Comparison of ENCODE assay signal across 8 cellular contexts in the genomic region with DNA sequence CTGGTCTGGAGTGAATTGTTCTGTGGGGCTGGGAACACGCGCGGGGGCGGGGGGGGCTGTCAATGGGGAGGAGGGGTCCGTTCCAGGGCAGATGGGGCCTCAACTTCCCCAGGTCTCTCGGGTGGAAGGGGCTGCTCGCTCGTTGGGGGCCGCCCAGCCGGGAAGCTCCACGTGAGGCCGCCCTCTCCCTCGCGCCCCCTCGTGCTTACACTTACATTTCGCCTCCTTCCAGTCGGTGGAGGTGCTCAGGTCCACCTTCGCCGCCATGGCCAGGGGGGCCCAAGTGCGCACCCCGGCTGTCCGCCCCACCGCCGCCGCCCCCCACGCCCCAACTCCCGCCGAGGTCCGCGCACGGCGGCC. TPM values are rescaled to one million over a fixed set of nuclear protein-coding genes. Genes with fewer than 3 reads are reported as not detected.
DNase-seq lines count a peak whose midpoint lies in the region; ATAC-seq, FAIRE-seq and TF ChIP-seq lines count a peak whose summit lies in the region.

No MANE protein-coding gene starts in this region.

- BruUV-seq in GM12878 (replicated peaks; lab: Mats Ljungman, UMichigan), result no TSS peak

- H3K27me3 ChIP-seq in GM12878 (replicated peaks in 1 of 2; ENCODE audit: control insufficient read depth in 2 of 2, insufficient read depth in 2 of 2, low read length in 1 of 2), result no peaks in the 10 kb centered on the region
- H3K27me3 ChIP-seq in suprapubic skin, result no peaks in the 10 kb centered on the region

- peak overlapping the region; percentile 98 for H3K4me2 ChIP-seq in GM12878 (ENCODE audit: control insufficient read depth, insufficient read depth)

- FAIRE-seq in GM12878 (lab: Jason Lieb, UNC), result no peak

- DNase-seq in GM13977 (ENCODE audit: low spot score) (no peak), GM12878 (ENCODE audit: low read depth, low spot score) (no peak), left lobe of liver (ENCODE audit: low spot score) (no peak), suprapubic skin (ENCODE audit: low spot score in 2 of 2) (no peak), middle frontal gyrus (ENCODE audit: extremely low spot score, low spot score) (no peak)
- no peak for DNase-seq in Jurkat, Clone E6-1 (ENCODE audit: low read depth, low spot score)

- H3K27ac ChIP-seq in GM12878 (ENCODE audit: control insufficient read depth, insufficient read depth) (no peak overlapping the region), suprapubic skin (peak overlapping the region; percentile 94)

- ATAC-seq in GM12878 (peak; percentile 10; the same call in 2 of the 3 replicates), left lobe of liver (peak; percentile 3), HG02970 (IDR thresholded peaks at IDR 0.05; ENCODE audit: low FRiP score, unreplicated experiment) (no peak), HG03378 (IDR thresholded peaks at IDR 0.05; ENCODE audit: unreplicated experiment) (no peak)

- no peaks in the 10 kb centered on the region for H4K20me1 ChIP-seq in GM12878 (ENCODE audit: control insufficient read depth, insufficient read depth)

- POLR2A ChIA-PET in GM12878 (lab: Charles Lee), result interaction anchor here (1.0 kb wide), 1 partner anchor 327 kb away, joined by 3 read pairs; a partner anchor contains a TSS

- intact Hi-C loops in GM12878 (cut with micrococcal nuclease; ENCODE audit: unreplicated experiment), result no loop called here

- H3K36me3 ChIP-seq in GM12878 (ENCODE audit: control insufficient read depth in 2 of 2, insufficient read depth in 2 of 2, low read length in 1 of 2) (no peaks in the 10 kb centered on the region), suprapubic skin (no peaks in the 10 kb centered on the region)

- in situ Hi-C loops in GM13977 (cut with MboI; ENCODE audit: low pct_unique_long_range_greater_than_20kb, low sequenced_read_pairs, unreplicated experiment), result loop anchor here (25.0 kb wide), 1 partner anchor 178 kb away; a partner anchor contains a TSS
- in situ Hi-C loops in GM12878 (cut with MboI), result no loop called here

- H3K4me3 ChIP-seq in Jurkat, Clone E6-1 (ENCODE audit: low read length), result peak overlapping the region; percentile 80
- H3K4me3 ChIP-seq in GM12878, result peak overlapping the region; percentile 70
- H3K4me3 ChIP-seq in suprapubic skin, result peak overlapping the region; percentile 90

- TF ChIP-seq POLR2A in GM12878 (IDR thresholded peaks at IDR 0.05; ENCODE audit: low read depth, low read length) (no peak), suprapubic skin (IDR thresholded peaks at IDR 0.05) (no peak)

- WGBS in GM12878 (ENCODE audit: insufficient coverage, insufficient replicate concordance, low lambda C conversion rate, missing lambda C conversion rate), result 33% methylated on average over 26 of the region's 32 CpGs
- no CpG with 5 or more reads among the region's 32 CpGs for WGBS in suprapubic skin

- H2AFZ ChIP-seq in GM12878 (ENCODE audit: control insufficient read depth, low read depth, low read length), result peak overlapping the region; percentile 90

- CTCF ChIA-PET in GM12878 (lab: Yijun Ruan, JAX), result interaction anchor here (1.6 kb wide), 1 partner anchor 16 kb away, joined by 4 read pairs; no protein-coding TSS in a partner anchor

- SMC1A ChIA-PET in GM12878 (lab: Charles Lee; ENCODE audit: uncharacterized antibody, unreplicated experiment), result no interaction called here

- H3K9me3 ChIP-seq in GM12878 (replicated peaks; ENCODE audit: control insufficient read depth, insufficient read depth, low read length), result no peaks in the 10 kb centered on the region; the same call in 2 of the 3 replicates
- no peaks in the 10 kb centered on the region for H3K9me3 ChIP-seq in suprapubic skin

- peak; percentile 31 for TF ChIP-seq CTCF in GM13977 (IDR thresholded peaks at IDR 0.05; ENCODE audit: extremely low read depth, insufficient read depth, missing control alignments)
- TF ChIP-seq CTCF in GM12878 (IDR thresholded peaks at IDR 0.05 in 2 of 3, conservative IDR thresholded peaks at IDR 0.05 in 1 of 3; ENCODE audit: control insufficient read depth in 2 of 3, extremely low read depth in 1 of 3, insufficient read depth in 1 of 3, low read depth in 3 of 3, low read length in 3 of 3), result no peak
- TF ChIP-seq CTCF in suprapubic skin (IDR thresholded peaks at IDR 0.05), result no peak

- TF ChIP-seq RAD21 in GM12878 (IDR thresholded peaks at IDR 0.05; ENCODE audit: insufficient read depth, low read depth, low read length), result no peak

- H3K4me1 ChIP-seq in GM12878 (ENCODE audit: control insufficient read depth, insufficient read depth, low read length) (peaks cover 4% of the 10 kb centered on the region; the same call in 1 of the 2 replicates), suprapubic skin (peaks cover 30% of the 10 kb centered on the region)

- RAD21 ChIA-PET in GM12878 (lab: Charles Lee; ENCODE audit: unreplicated experiment), result interaction anchor here (0.5 to 0.6 kb wide), 2 partner anchors 16 to 79 kb away, joined by 3 to 4 read pairs; no protein-coding TSS in a partner anchor

- TF ChIP-seq EP300 in GM12878 (IDR thresholded peaks at IDR 0.05; ENCODE audit: borderline replicate concordance in 1 of 2, control insufficient read depth in 1 of 2, low read depth in 2 of 2, low read length in 2 of 2) (no peak), suprapubic skin (IDR thresholded peaks at IDR 0.05) (no peak)

- peak overlapping the region; percentile 80 for H3K9ac ChIP-seq in GM12878 (ENCODE audit: control insufficient read depth, insufficient read depth, low read length)

- H3K79me2 ChIP-seq in GM12878 (ENCODE audit: control insufficient read depth, insufficient read depth, low read length), result no peaks in the 10 kb centered on the region

TF ChIP-seq in GM12878, 131 proteins besides CTCF, POLR2A, EP300 and RAD21 (continues in another document):
- no peak for TF ChIP-seq TBL1XR1 (IDR thresholded peaks at IDR 0.05; ENCODE audit: low read depth, low read length)

RNA-seq across cellular contexts. Expression of a gene that starts 0.5 kb away (rescaled TPM):
- 90.0 TPM for polyA plus RNA-seq in Jurkat, Clone E6-1 (2012; ENCODE audit: insufficient read depth, insufficient read length)
- total RNA-seq in GM12878 (2013; cell fraction: nucleolus; rRNA removed), result 5.7 and 6.1 TPM in 2 replicates
- total RNA-seq in GM12878 (2014; rRNA removed), result 13.6 and 15.6 TPM in 2 replicates
- total RNA-seq in GM12878 (2014; rRNA removed; fragmentation: Illumina TruSeq; extraction: Trizol), result 9.0 and 11.3 TPM in 2 replicates
- 12.3 and 15.7 TPM in 2 replicates for total RNA-seq in GM12878 (2021)
- 1.4 TPM for polyA plus RNA-seq in GM12878 (2011; ENCODE audit: low read depth)
- polyA plus RNA-seq in GM12878 (2011; rRNA removed), result 1.4 and 1.5 TPM in 2 replicates
- 2.1 and 2.5 TPM in 2 replicates for polyA plus RNA-seq in GM12878 (2011; cell fraction: cytosol; rRNA removed)
- polyA plus RNA-seq in GM12878 (2011; cell fraction: nucleus; rRNA removed), result 6.0 and 8.8 TPM in 2 replicates
- 4.9 and 6.1 TPM in 2 replicates for polyA plus RNA-seq in GM12878 (2012)
- polyA plus RNA-seq in GM12878 (2014; fragmentation: Illumina TruSeq; extraction: Trizol), result 2.7 and 5.7 TPM in 2 replicates
- polyA plus RNA-seq in GM12878 (2014; fragmentation: Nextera tagmentation; extraction: Ambion mirVana), result 1 to 10 TPM in 1 of 2 experiments, not detected in 1; 1.2 TPM
- polyA plus RNA-seq in GM12878 (2014; rRNA removed), result 14.1 and 22.7 TPM in 2 replicates
- 10 to 100 TPM in 1 of 2 experiments, 1 to 10 TPM in 1; 8.6 to 11.3 TPM for polyA plus RNA-seq in GM12878 (2016; fragmentation: Nextera tagmentation; extraction: Ambion mirVana)
- polyA minus RNA-seq in GM12878 (2011; rRNA and poly(A)+ RNA removed), result 0.37 and 2.6 TPM in 2 replicates
- polyA minus RNA-seq in GM12878 (2011; cell fraction: cytosol; rRNA and poly(A)+ RNA removed), result 3.5 and 6.4 TPM in 2 replicates
- polyA minus RNA-seq in GM12878 (2011; cell fraction: nucleus; rRNA and poly(A)+ RNA removed), result 2.2 and 2.4 TPM in 2 replicates
- total RNA-seq in left lobe of liver, result 35.2 TPM
- total RNA-seq in suprapubic skin, result 10 to 100 TPM; 29.2 to 64.6 (median 46.2) TPM

RNA-seq across cellular contexts. Expression of a gene that starts 20.5 kb away (rescaled TPM):
- 396 TPM for polyA plus RNA-seq in Jurkat, Clone E6-1 (2012; ENCODE audit: insufficient read depth, insufficient read length)
- total RNA-seq in GM12878 (2013; cell fraction: nucleolus; rRNA removed), result 99.1 and 123 TPM in 2 replicates
- total RNA-seq in GM12878 (2014; rRNA removed) (173 and 183 TPM in 2 replicates), GM12878 (2014; rRNA removed; fragmentation: Illumina TruSeq; extraction: Trizol) (167 and 186 TPM in 2 replicates), GM12878 (2021) (185 and 196 TPM in 2 replicates), left lobe of liver (33.9 TPM), suprapubic skin (10 to 100 TPM; 47.1 to 93.9 (median 87.4) TPM)
- polyA plus RNA-seq in GM12878 (2011; ENCODE audit: low read depth), result 78.6 TPM
- polyA plus RNA-seq in GM12878 (2011; rRNA removed) (152 and 216 TPM in 2 replicates), GM12878 (2014; fragmentation: Illumina TruSeq; extraction: Trizol) (205 and 213 TPM in 2 replicates), GM12878 (2014; fragmentation: Nextera tagmentation; extraction: Ambion mirVana) (10 to 100 TPM; 25.2 to 31.5 TPM), GM12878 (2014; rRNA removed) (176 and 193 TPM in 2 replicates), GM12878 (2016; fragmentation: Nextera tagmentation; extraction: Ambion mirVana) (100 to 1,000 TPM; 274 to 291 TPM)
- polyA plus RNA-seq in GM12878 (2011; cell fraction: cytosol; rRNA removed), result 152 and 158 TPM in 2 replicates
- 128 and 194 TPM in 2 replicates for polyA plus RNA-seq in GM12878 (2011; cell fraction: nucleus; rRNA removed)
- 83.8 and 88.3 TPM in 2 replicates for polyA plus RNA-seq in GM12878 (2012)
- polyA minus RNA-seq in GM12878 (2011; rRNA and poly(A)+ RNA removed), result 164 and 250 TPM in 2 replicates
- polyA minus RNA-seq in GM12878 (2011; cell fraction: cytosol; rRNA and poly(A)+ RNA removed), result 80.9 and 104 TPM in 2 replicates
- polyA minus RNA-seq in GM12878 (2011; cell fraction: nucleus; rRNA and poly(A)+ RNA removed), result 66.7 and 118 TPM in 2 replicates

RNA-seq across cellular contexts. Expression of a gene that starts 41.1 kb away (rescaled TPM):
- 125 TPM for polyA plus RNA-seq in Jurkat, Clone E6-1 (2012; ENCODE audit: insufficient read depth, insufficient read length)
- 61.4 and 74.8 TPM in 2 replicates for total RNA-seq in GM12878 (2013; cell fraction: nucleolus; rRNA removed)
- total RNA-seq in GM12878 (2014; rRNA removed) (122 and 145 TPM in 2 replicates), GM12878 (2014; rRNA removed; fragmentation: Illumina TruSeq; extraction: Trizol) (44.4 and 47.3 TPM in 2 replicates), GM12878 (2021) (192 and 211 TPM in 2 replicates), left lobe of liver (9.7 TPM), suprapubic skin (10 to 100 TPM in 2 of 4 donors, 1 to 10 TPM in 2; 4.7 to 22.2 (median 8.2) TPM)
- polyA plus RNA-seq in GM12878 (2011; ENCODE audit: low read depth), result 57.0 TPM
- polyA plus RNA-seq in GM12878 (2011; rRNA removed) (24.2 and 86.8 TPM in 2 replicates), GM12878 (2014; fragmentation: Illumina TruSeq; extraction: Trizol) (6.8 and 49.0 TPM in 2 replicates), GM12878 (2014; fragmentation: Nextera tagmentation; extraction: Ambion mirVana) (1 to 10 TPM; 2.0 to 9.2 TPM), GM12878 (2014; rRNA removed) (141 and 191 TPM in 2 replicates), GM12878 (2016; fragmentation: Nextera tagmentation; extraction: Ambion mirVana) (100 to 1,000 TPM; 198 to 207 TPM)
- polyA plus RNA-seq in GM12878 (2011; cell fraction: cytosol; rRNA removed), result 97.0 and 110 TPM in 2 replicates
- polyA plus RNA-seq in GM12878 (2011; cell fraction: nucleus; rRNA removed), result 329 and 373 TPM in 2 replicates
- polyA plus RNA-seq in GM12878 (2012), result 92.1 and 115 TPM in 2 replicates
- polyA minus RNA-seq in GM12878 (2011; rRNA and poly(A)+ RNA removed), result 40.8 and 53.4 TPM in 2 replicates
- polyA minus RNA-seq in GM12878 (2011; cell fraction: cytosol; rRNA and poly(A)+ RNA removed), result 38.1 and 44.0 TPM in 2 replicates
- polyA minus RNA-seq in GM12878 (2011; cell fraction: nucleus; rRNA and poly(A)+ RNA removed), result 37.7 and 55.4 TPM in 2 replicates

Comparison
In these comparisons a context has a peak if more than half of its experiments do, and no peak if none do; other contexts are left out.
1. ATAC-seq: peak in GM12878 (single experiment) and left lobe of liver (single experiment); none in HG02970 (single experiment) and HG03378 (single experiment).
2. Peak in every context shown above with its lines, with median percentiles within 50 percentile points of each other: H3K4me3 ChIP-seq.